ENCODE assay signal across 14 cellular contexts in the genomic region with DNA sequence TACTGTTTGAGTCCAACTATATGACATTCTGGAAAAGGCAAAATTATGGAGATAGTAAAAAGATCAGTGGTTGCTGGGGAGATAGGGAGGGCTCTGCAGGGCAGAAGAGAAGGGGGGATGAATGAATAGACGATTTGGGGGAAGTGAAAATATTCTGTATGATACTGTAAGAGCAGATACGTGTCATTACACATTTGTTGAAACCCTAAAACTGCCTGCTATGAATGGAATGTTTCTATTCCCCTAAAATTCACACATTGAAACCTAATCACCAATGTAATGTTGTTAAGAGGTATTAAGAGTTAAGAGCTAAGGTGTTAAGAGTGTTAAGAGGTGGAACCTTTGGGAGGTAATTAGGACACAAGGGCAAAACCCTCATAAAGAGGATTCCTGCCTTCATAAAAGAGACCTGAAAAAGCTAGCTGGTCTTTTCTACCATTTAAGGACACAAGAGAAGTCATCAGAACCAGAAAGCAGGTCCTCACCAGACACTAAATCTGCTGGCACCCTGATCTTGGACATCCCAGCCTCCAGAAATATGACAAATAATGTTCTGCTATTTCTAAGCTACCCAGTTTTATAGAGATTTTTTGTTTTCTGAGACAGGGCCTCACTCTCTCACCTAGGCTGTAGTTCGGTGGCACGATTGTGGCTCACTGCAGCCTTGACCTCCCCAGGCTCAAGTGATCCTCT.
DNase-seq lines count a peak whose midpoint lies in the region; ATAC-seq, FAIRE-seq and TF ChIP-seq lines count a peak whose summit lies in the region.
"Had no signal": no experiment of that assay in that cellular context is flagged by ENCODE, and none has a peak within 500 bp of the region (broad histone marks: within the 10 kb centered on the region; RNA-seq: fewer than 3 reads in every experiment).

No MANE protein-coding gene starts in this region.

- H3K9me3 Mint-ChIP-seq in GM23338, result no peaks in the 10 kb centered on the region
- H3K9me3 Mint-ChIP-seq: activated CD4-positive, alpha-beta memory T cell treated with anti-CD3 and anti-CD28 coated beads, Interleukin-2, amount 10 ng/mL, durations not matched to agents 7 days and 5 days had no signal

- ATAC-seq in GM23338 (no peak), HG03558 (IDR thresholded peaks at IDR 0.05; ENCODE audit: extremely low read depth, unreplicated experiment) (peak; percentile 56)
- ATAC-seq: HCT116, mucosa of descending colon had no signal

- H3K79me2 ChIP-seq in GM23338 (replicated peaks; ENCODE audit: insufficient read depth), result no peaks in the 10 kb centered on the region

- no peaks in the 10 kb centered on the region for H3F3A ChIP-seq in GM23338 (replicated peaks; ENCODE audit: low read depth)

- H3K4me1 ChIP-seq in GM23338 (ENCODE audit: insufficient read depth), result no peaks in the 10 kb centered on the region

- H3K36me3 ChIP-seq in GM23338 (ENCODE audit: insufficient read depth), result no peaks in the 10 kb centered on the region

- H4K20me1 ChIP-seq in GM23338 (replicated peaks; ENCODE audit: insufficient read depth), result no peaks in the 10 kb centered on the region

- TF ChIP-seq CTCF in GM23338 (conservative IDR thresholded peaks at IDR 0.05; ENCODE audit: low read depth in 2 of 2), result no peak

- no peaks in the 10 kb centered on the region for H3K27me3 ChIP-seq in GM23338 (ENCODE audit: insufficient read depth)

- no peak overlapping the region for H3K4me3 ChIP-seq in GM23338
- H3K4me3 ChIP-seq: mucosa of descending colon had no signal

- no peaks in the 10 kb centered on the region for H3K9me2 ChIP-seq in GM23338 (ENCODE audit: insufficient read depth)

- H3K4me2 ChIP-seq in GM23338, result no peak overlapping the region

- 0 out of 2 replicates have a peak overlapping the region, but pooled peaks have one; percentile 45 for H3K27ac Mint-ChIP-seq in GM23338
- H3K27ac Mint-ChIP-seq: activated CD4-positive, alpha-beta memory T cell treated with anti-CD3 and anti-CD28 coated beads, Interleukin-2, amount 10 ng/mL, durations not matched to agents 7 days and 5 days had no signal

- no peak overlapping the region for H3K4me3 Mint-ChIP-seq in GM23338
- H3K4me3 Mint-ChIP-seq: activated CD4-positive, alpha-beta memory T cell treated with anti-CD3 and anti-CD28 coated beads, Interleukin-2, amount 10 ng/mL, durations not matched to agents 7 days and 5 days had no signal

- peaks cover 9% of the 10 kb centered on the region; the same call in 1 of the 3 replicates for H3K36me3 Mint-ChIP-seq in GM23338 (ENCODE audit: low read depth)

- DNase-seq in SIG-M5 treated with dmso at 0.1 percent for 504 hours (lab: John Stamatoyannopoulos, UW; ENCODE audit: unreplicated experiment) (peak; percentile 23), SIG-M5 (lab: John Stamatoyannopoulos, UW) (no peak), GM23338 (ENCODE audit: low spot score) (no peak), urothelium cell line (ENCODE audit: low spot score) (no peak), AG08396 (ENCODE audit: low spot score) (no peak), SK-N-DZ (ENCODE audit: low spot score) (no peak), activated gamma-delta T cell (lab: John Stamatoyannopoulos, UW) (no peak)
- DNase-seq: activated CD4-positive, alpha-beta memory T cell treated with anti-CD3 and anti-CD28 coated beads, Interleukin-2, amount 10 ng/mL, durations not matched to agents 7 days and 5 days; mucosa of descending colon; NCI-H345 had no signal

- no peak overlapping the region for H3K27ac ChIP-seq in GM23338 (ENCODE audit: low read depth)

- peak; percentile 23 for FAIRE-seq in urothelium cell line (lab: Jason Lieb, UNC)
- FAIRE-seq: A204.1, endothelial cell of umbilical vein had no signal

- H3K4me1 Mint-ChIP-seq in GM23338, result no peaks in the 10 kb centered on the region
- H3K4me1 Mint-ChIP-seq: activated CD4-positive, alpha-beta memory T cell treated with anti-CD3 and anti-CD28 coated beads, Interleukin-2, amount 10 ng/mL, durations not matched to agents 7 days and 5 days had no signal

- no peak overlapping the region for H2AFZ ChIP-seq in GM23338

- H3K27me3 Mint-ChIP-seq in GM23338 (ENCODE audit: insufficient read depth, low read depth, poor library complexity), result no peaks in the 10 kb centered on the region
- H3K27me3 Mint-ChIP-seq: activated CD4-positive, alpha-beta memory T cell treated with anti-CD3 and anti-CD28 coated beads, Interleukin-2, amount 10 ng/mL, durations not matched to agents 7 days and 5 days had no signal

TF ChIP-seq in GM23338, 12 proteins besides CTCF, POLR2A, EP300 and RAD21 (continues in another document):
- TF ChIP-seq NANOG (IDR thresholded peaks at IDR 0.05; ENCODE audit: borderline replicate concordance) (no peak), ZNF331 (CRISPR knock-in tag; IDR thresholded peaks at IDR 0.05; ENCODE audit: low read depth) (no peak), CREB1 (CRISPR knock-in tag; IDR thresholded peaks at IDR 0.05; ENCODE audit: low read depth) (no peak)
- TF ChIP-seq, protein P1, sequence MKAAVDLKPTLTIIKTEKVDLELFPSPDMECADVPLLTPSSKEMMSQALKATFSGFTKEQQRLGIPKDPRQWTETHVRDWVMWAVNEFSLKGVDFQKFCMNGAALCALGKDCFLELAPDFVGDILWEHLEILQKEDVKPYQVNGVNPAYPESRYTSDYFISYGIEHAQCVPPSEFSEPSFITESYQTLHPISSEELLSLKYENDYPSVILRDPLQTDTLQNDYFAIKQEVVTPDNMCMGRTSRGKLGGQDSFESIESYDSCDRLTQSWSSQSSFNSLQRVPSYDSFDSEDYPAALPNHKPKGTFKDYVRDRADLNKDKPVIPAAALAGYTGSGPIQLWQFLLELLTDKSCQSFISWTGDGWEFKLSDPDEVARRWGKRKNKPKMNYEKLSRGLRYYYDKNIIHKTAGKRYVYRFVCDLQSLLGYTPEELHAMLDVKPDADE (IDR thresholded peaks at IDR 0.05), result no peak
- TF ChIP-seq, protein P2, sequence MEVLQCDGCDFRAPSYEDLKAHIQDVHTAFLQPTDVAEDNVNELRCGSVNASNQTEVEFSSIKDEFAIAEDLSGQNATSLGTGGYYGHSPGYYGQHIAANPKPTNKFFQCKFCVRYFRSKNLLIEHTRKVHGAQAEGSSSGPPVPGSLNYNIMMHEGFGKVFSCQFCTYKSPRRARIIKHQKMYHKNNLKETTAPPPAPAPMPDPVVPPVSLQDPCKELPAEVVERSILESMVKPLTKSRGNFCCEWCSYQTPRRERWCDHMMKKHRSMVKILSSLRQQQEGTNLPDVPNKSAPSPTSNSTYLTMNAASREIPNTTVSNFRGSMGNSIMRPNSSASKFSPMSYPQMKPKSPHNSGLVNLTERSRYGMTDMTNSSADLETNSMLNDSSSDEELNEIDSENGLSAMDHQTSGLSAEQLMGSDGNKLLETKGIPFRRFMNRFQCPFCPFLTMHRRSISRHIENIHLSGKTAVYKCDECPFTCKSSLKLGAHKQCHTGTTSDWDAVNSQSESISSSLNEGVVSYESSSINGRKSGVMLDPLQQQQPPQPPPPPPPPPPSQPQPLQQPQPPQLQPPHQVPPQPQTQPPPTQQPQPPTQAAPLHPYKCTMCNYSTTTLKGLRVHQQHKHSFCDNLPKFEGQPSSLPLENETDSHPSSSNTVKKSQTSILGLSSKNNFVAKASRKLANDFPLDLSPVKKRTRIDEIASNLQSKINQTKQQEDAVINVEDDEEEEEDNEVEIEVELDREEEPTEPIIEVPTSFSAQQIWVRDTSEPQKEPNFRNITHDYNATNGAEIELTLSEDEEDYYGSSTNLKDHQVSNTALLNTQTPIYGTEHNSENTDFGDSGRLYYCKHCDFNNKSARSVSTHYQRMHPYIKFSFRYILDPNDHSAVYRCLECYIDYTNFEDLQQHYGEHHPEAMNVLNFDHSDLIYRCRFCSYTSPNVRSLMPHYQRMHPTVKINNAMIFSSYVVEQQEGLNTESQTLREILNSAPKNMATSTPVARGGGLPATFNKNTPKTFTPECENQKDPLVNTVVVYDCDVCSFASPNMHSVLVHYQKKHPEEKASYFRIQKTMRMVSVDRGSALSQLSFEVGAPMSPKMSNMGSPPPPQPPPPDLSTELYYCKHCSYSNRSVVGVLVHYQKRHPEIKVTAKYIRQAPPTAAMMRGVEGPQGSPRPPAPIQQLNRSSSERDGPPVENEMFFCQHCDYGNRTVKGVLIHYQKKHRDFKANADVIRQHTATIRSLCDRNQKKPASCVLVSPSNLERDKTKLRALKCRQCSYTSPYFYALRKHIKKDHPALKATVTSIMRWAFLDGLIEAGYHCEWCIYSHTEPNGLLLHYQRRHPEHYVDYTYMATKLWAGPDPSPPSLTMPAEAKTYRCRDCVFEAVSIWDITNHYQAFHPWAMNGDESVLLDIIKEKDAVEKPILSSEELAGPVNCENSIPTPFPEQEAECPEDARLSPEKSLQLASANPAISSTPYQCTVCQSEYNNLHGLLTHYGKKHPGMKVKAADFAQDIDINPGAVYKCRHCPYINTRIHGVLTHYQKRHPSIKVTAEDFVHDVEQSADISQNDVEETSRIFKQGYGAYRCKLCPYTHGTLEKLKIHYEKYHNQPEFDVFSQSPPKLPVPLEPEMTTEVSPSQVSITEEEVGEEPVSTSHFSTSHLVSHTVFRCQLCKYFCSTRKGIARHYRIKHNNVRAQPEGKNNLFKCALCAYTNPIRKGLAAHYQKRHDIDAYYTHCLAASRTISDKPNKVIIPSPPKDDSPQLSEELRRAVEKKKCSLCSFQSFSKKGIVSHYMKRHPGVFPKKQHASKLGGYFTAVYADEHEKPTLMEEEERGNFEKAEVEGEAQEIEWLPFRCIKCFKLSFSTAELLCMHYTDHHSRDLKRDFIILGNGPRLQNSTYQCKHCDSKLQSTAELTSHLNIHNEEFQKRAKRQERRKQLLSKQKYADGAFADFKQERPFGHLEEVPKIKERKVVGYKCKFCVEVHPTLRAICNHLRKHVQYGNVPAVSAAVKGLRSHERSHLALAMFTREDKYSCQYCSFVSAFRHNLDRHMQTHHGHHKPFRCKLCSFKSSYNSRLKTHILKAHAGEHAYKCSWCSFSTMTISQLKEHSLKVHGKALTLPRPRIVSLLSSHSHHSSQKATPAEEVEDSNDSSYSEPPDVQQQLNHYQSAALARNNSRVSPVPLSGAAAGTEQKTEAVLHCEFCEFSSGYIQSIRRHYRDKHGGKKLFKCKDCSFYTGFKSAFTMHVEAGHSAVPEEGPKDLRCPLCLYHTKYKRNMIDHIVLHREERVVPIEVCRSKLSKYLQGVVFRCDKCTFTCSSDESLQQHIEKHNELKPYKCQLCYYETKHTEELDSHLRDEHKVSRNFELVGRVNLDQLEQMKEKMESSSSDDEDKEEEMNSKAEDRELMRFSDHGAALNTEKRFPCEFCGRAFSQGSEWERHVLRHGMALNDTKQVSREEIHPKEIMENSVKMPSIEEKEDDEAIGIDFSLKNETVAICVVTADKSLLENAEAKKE (CRISPR knock-in tag; IDR thresholded peaks at IDR 0.05), result no peak
